In genomic region chr15:71748327-71748726, GRCh38 we compare ENCODE assay signal across 14 cellular contexts.
A peak's percentile ranks its signal among the peaks of the same experiment; 100 is the strongest.
DNase-seq lines count a peak whose midpoint lies in the region; ATAC-seq and TF ChIP-seq lines count a peak whose summit lies in the region.
"Had no signal": no experiment of that assay in that cellular context is flagged by ENCODE, and none has a peak within 500 bp of the region (broad histone marks: within the 10 kb centered on the region; RNA-seq: fewer than 3 reads in every experiment).

No MANE protein-coding gene starts in this region.

- TF ChIP-seq EP300 in tibial nerve (IDR thresholded peaks at IDR 0.05): no peak

- H3K36me3 ChIP-seq in Panc1 (ENCODE audit: control insufficient read depth, insufficient read depth, low read length): no peaks in the 10 kb centered on the region
- H3K36me3 ChIP-seq in colonic mucosa: no peaks in the 10 kb centered on the region
- H3K36me3 ChIP-seq in prostate gland: no peaks in the 10 kb centered on the region
- H3K36me3 ChIP-seq in tibial nerve: no peaks in the 10 kb centered on the region

- no peak for TF ChIP-seq CTCF in Panc1 (IDR thresholded peaks at IDR 0.05)
- no peak for TF ChIP-seq CTCF in colonic mucosa (IDR thresholded peaks at IDR 0.05)
- TF ChIP-seq CTCF in prostate gland (IDR thresholded peaks at IDR 0.05): no peak
- no peak for TF ChIP-seq CTCF in GM10248 (IDR thresholded peaks at IDR 0.05; ENCODE audit: control extremely low read depth, extremely low read depth, low read depth, missing control alignments)
- no peak for TF ChIP-seq CTCF in tibial nerve (IDR thresholded peaks at IDR 0.05)

- peaks cover 34% of the 10 kb centered on the region for H3K4me1 ChIP-seq in Panc1 (ENCODE audit: control insufficient read depth, insufficient read depth, low read length)
- peaks cover 2% of the 10 kb centered on the region for H3K4me1 ChIP-seq in colonic mucosa
- peaks cover 3% of the 10 kb centered on the region for H3K4me1 ChIP-seq in prostate gland (replicated peaks)
- peaks cover 0 to 10% (median 0%) of the 10 kb centered on the region in 4 donors for H3K4me1 ChIP-seq in tibial nerve
- H3K4me1 ChIP-seq: psoas muscle had no signal

- H3K9me3 ChIP-seq in Panc1 (ENCODE audit: control insufficient read depth, insufficient read depth, low read depth, low read length) (no peaks in the 10 kb centered on the region; the same call in 1 of the 2 replicates), colonic mucosa (no peaks in the 10 kb centered on the region), prostate gland (no peaks in the 10 kb centered on the region), tibial nerve (no peaks in the 10 kb centered on the region)
- H3K9me3 ChIP-seq: psoas muscle had no signal

- H3K4me3 ChIP-seq in Panc1 (ENCODE audit: low read depth in 2 of 2, low read length in 2 of 2): no peak overlapping the region
- no peak overlapping the region for H3K4me3 ChIP-seq in colonic mucosa
- no peak overlapping the region for H3K4me3 ChIP-seq in prostate gland
- H3K4me3 ChIP-seq in tibial nerve: no peak overlapping the region
- H3K4me3 ChIP-seq: psoas muscle had no signal

- no peak overlapping the region for H3K9ac ChIP-seq in colonic mucosa (ENCODE audit: low read depth in 2 of 2, low read length in 2 of 2)

- intact Hi-C loops in Panc1 (cut with micrococcal nuclease; ENCODE audit: unreplicated experiment): loop anchor here (5.0 to 10.0 kb wide), 2 partner anchors 54 to 406 kb away; no protein-coding TSS in a partner anchor
- intact Hi-C loops in colonic mucosa (cut with DNase I): no loop called here
- intact Hi-C loops in prostate gland (cut with DNase I): loop anchor here (10.0 kb wide), 1 partner anchor 406 kb away; no protein-coding TSS in a partner anchor

- CTCF ChIA-PET in Panc1 (lab: Charles Lee): no interaction called here
- CTCF ChIA-PET in GM10248 (lab: Yijun Ruan, JAX): interaction anchor here (1.1 to 9.6 kb wide), 2 partner anchors 53 to 407 kb away, joined by 5 to 132 read pairs; no protein-coding TSS in a partner anchor

- POLR2A ChIA-PET in Panc1 (lab: Charles Lee) (no interaction called here), GM10248 (lab: Yijun Ruan, JAX) (no interaction called here)

- TF ChIP-seq POLR2A in prostate gland (IDR thresholded peaks at IDR 0.05) (no peak), tibial nerve (IDR thresholded peaks at IDR 0.05) (no peak)

- H3K27ac ChIP-seq in Panc1 (ENCODE audit: low read length) (peak overlapping the region; percentile 73), colonic mucosa (peak overlapping the region; percentile 70), prostate gland (peak overlapping the region; percentile 85 to 86), tibial nerve (no peak overlapping the region)
- H3K27ac ChIP-seq: psoas muscle had no signal

- BruUV-seq in Panc1 (replicated peaks; lab: Mats Ljungman, UMichigan): no TSS peak

- DNase-seq in EL: peak; percentile 78
- no peak for DNase-seq in Panc1 (ENCODE audit: low read depth, low spot score)
- DNase-seq in colonic mucosa: no peak
- DNase-seq in prostate gland (ENCODE audit: low spot score): no peak
- DNase-seq in GM10248 (ENCODE audit: extremely low spot score): no peak
- no peak for DNase-seq in NOMO-1 (lab: John Stamatoyannopoulos, UW; ENCODE audit: unreplicated experiment in 2 of 2)
- DNase-seq in tibial nerve (ENCODE audit: low spot score in 2 of 2): no peak
- no peak for DNase-seq in NCI-H524 treated with DMSO at 0.1 percent for 48 hours (lab: John Stamatoyannopoulos, UW)
- DNase-seq: activated T-cell treated with anti-CD3 and anti-CD28 coated beads, Interleukin-2, amount 50 U/mL, for 24 hours; NCI-H510A; psoas muscle; SIG-M5; stimulated activated CD4-positive, alpha-beta T cell treated with anti-CD3 and anti-CD28 coated beads, Interleukin-4, amount 100 ng/mL, for 24 hours had no signal

- H3K27me3 ChIP-seq in Panc1 (ENCODE audit: control insufficient read depth, insufficient read depth, low read length): no peaks in the 10 kb centered on the region
- no peaks in the 10 kb centered on the region for H3K27me3 ChIP-seq in colonic mucosa
- H3K27me3 ChIP-seq in prostate gland (replicated peaks; ENCODE audit: insufficient read depth): no peaks in the 10 kb centered on the region
- H3K27me3 ChIP-seq in tibial nerve: no peaks in the 10 kb centered on the region

- no peak for ATAC-seq in Panc1
- ATAC-seq: activated CD4-positive, CD25-positive, alpha-beta regulatory T cell treated with anti-CD3 and anti-CD28 coated beads, Interleukin-2, amount 50 U/mL, for 24 hours; psoas muscle had no signal

- WGBS in prostate gland: 90% methylated on average over 16 of the region's 16 CpGs
- WGBS in tibial nerve, 2 donors: 88 to 91% methylated on average over 12 to 16 of the region's 16 CpGs

- in situ Hi-C loops in Panc1 (cut with HindIII; ENCODE audit: low pct_unique_long_range_greater_than_20kb, low sequenced_read_pairs): no loop called here

Comparison
In these comparisons a context has a peak if more than half of its experiments do, and no peak if none do; other contexts are left out.
1. H3K27ac ChIP-seq: peak in Panc1 (single experiment), colonic mucosa (single experiment) and prostate gland (2 of 2); none in tibial nerve (0 of 4).